Comparison of ENCODE assay signal across 23 cellular contexts in the genomic region with DNA sequence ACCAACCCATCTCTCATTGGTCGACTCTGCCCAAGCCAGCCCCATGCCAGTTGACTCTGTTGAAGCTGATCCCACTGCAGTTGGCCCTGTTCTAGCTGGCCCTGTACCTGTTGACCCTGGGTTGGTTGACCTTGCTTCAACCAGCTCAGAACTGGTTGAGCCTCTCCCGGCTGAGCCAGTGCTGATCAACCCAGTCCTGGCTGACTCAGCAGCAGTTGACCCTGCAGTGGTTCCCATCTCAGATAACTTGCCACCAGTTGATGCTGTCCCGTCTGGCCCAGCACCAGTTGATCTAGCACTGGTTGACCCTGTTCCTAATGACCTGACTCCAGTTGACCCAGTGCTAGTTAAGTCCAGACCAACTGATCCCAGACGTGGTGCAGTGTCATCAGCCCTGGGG.
"Had no signal": no experiment of that assay in that cellular context is flagged by ENCODE, and none has a peak within 500 bp of the region (broad histone marks: within the 10 kb centered on the region; RNA-seq: fewer than 3 reads in every experiment).

No MANE protein-coding gene starts in this region.

- H3K36me3 ChIP-seq: ovary had no signal

- ATAC-seq: heart right ventricle, lower lobe of right lung, mucosa of descending colon had no signal

- H3K4me3 ChIP-seq: heart right ventricle, lower lobe of right lung, mucosa of descending colon, ovary, prostate gland, spleen, thoracic aorta, vagina had no signal

- FAIRE-seq: bronchial epithelial cell, keratinocyte had no signal

- H3K27me3 ChIP-seq: heart right ventricle, neutrophil, ovary, spleen, vagina had no signal

- H3K9me3 ChIP-seq: heart right ventricle, lower lobe of right lung, mucosa of descending colon, neutrophil, ovary, prostate gland, spleen, thoracic aorta, vagina had no signal

- DNase-seq: activated CD4-positive, alpha-beta T cell treated with anti-CD3 and anti-CD28 coated beads, Interleukin-2, amount 50 U/mL, for 48 hours; activated CD8-positive, alpha-beta memory T cell treated with anti-CD3 and anti-CD28 coated beads, Interleukin-2, amount 50 U/mL, for 48 hours; activated gamma-delta T cell; activated naive CD8-positive, alpha-beta T cell treated with anti-CD3 and anti-CD28 coated beads for 36 hours; activated T-cell treated with anti-CD3 and anti-CD28 coated beads, Interleukin-2, amount 50 U/mL, for 72 hours; amniotic stem cell; cortex of kidney; foreskin fibroblast; heart right ventricle; lower lobe of right lung; mesendoderm; mucosa of descending colon; ovary; spleen; stimulated activated CD4-positive, alpha-beta T cell treated with anti-CD3 and anti-CD28 coated beads, Interleukin-4, amount 100 ng/mL, for 1 hour; T-helper 1 cell; T-helper 9 cell had no signal

- H3K4me1 ChIP-seq: prostate gland had no signal

- H3K27ac ChIP-seq: heart right ventricle, lower lobe of right lung, neutrophil, ovary, prostate gland, spleen, thoracic aorta, vagina had no signal
